In the genomic region with DNA sequence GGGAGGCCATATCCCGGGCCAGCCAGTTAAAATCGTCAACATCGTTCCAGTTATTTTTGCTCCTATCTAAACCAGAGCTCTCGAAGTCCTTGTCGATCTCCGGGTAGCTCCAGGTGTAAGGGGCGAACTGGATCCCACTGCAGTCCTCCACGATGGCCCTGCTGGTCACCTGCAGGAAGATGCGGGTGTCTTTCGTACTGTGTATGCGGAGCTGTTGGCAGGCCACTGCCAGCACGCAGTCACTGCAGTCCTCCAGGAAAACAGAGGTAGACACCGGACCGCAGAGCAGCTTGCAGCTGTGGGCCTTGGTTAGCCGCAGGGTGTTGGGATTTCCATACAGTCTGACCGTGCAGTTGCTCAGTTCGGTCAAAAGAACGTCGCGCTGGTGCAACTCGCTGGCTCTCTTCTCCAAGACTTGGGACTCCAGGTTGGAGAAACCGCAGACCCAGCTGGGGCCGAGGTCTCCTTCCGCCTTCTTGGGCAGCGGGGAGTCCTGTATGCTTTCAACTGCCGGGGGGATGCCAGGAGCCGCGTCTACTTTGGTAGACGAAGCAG, we compare ENCODE assay signal across 8 cellular contexts. TPM values are rescaled to one million over a fixed set of nuclear protein-coding genes. Genes with fewer than 3 reads are reported as not detected.
DNase-seq lines count a peak whose midpoint lies in the region; ATAC-seq and TF ChIP-seq lines count a peak whose summit lies in the region.

No MANE protein-coding gene starts in this region.

- no peaks in the 10 kb centered on the region for H3K36me3 Mint-ChIP-seq in glutamatergic neuron (ENCODE audit: unreplicated experiment)

- peaks cover 8% of the 10 kb centered on the region for H3K9me3 Mint-ChIP-seq in glutamatergic neuron (ENCODE audit: unreplicated experiment)

- intact Hi-C loops in posterior cingulate gyrus (cut with DNase I), result loop anchor here (2.0 to 5.0 kb wide), 2 partner anchors 18 to 132 kb away; partner anchors contain the start of gene RPL7L1

- DNase-seq in DMS153 (lab: John Stamatoyannopoulos, UW) (peak; percentile 3), DMS153 treated with DMSO at 0.1 percent for 48 hours (lab: John Stamatoyannopoulos, UW; ENCODE audit: unreplicated experiment) (no peak), M059J (ENCODE audit: low read depth) (peak; percentile 49), glutamatergic neuron (peak; percentile 40), posterior cingulate gyrus (peak in 8 of 10 donors; percentile 11 to 86 (median 25))
- peak; percentile 8 for DNase-seq in activated effector memory CD4-positive, alpha-beta T cell treated with Interleukin-2 at 50 U/mL for 16 hours

- no peak for ATAC-seq in GM18517 (IDR thresholded peaks at IDR 0.05; ENCODE audit: unreplicated experiment)
- no peak for ATAC-seq in HG02798 (IDR thresholded peaks at IDR 0.05; ENCODE audit: poor library complexity, unreplicated experiment)

- peak overlapping the region; percentile 100 for H3K4me3 Mint-ChIP-seq in glutamatergic neuron (ENCODE audit: unreplicated experiment)

- peak overlapping the region; percentile 100 for H3K27ac Mint-ChIP-seq in glutamatergic neuron (ENCODE audit: unreplicated experiment)

- no peak for TF ChIP-seq CTCF in glutamatergic neuron (IDR thresholded peaks at IDR 0.05; ENCODE audit: partially characterized antibody, unreplicated experiment)

- peaks cover 11% of the 10 kb centered on the region for H3K4me1 Mint-ChIP-seq in glutamatergic neuron (ENCODE audit: low read depth, unreplicated experiment)

- H3K27me3 Mint-ChIP-seq in glutamatergic neuron (ENCODE audit: unreplicated experiment), result peaks cover 10% of the 10 kb centered on the region

RNA-seq across cellular contexts. Expression of gene TBCC, which starts 0.7 kb away (rescaled TPM):
- 46.2 and 62.8 TPM in 2 replicates for total RNA-seq in M059J (2014; rRNA removed; shearing (Covaris generic))
- 35.2 TPM for total RNA-seq in glutamatergic neuron (ENCODE audit: unreplicated experiment)

RNA-seq across cellular contexts. Expression of gene PRPH2, which starts 22.8 kb away (rescaled TPM):
- not detected in 2 replicates for total RNA-seq in M059J (2014; rRNA removed; shearing (Covaris generic))
- total RNA-seq in glutamatergic neuron (ENCODE audit: unreplicated experiment), result not detected

RNA-seq across cellular contexts. Expression of gene BICRAL, which starts 36.7 kb away (rescaled TPM):
- 5.4 and 7.5 TPM in 2 replicates for total RNA-seq in M059J (2014; rRNA removed; shearing (Covaris generic))
- 11.0 TPM for total RNA-seq in glutamatergic neuron (ENCODE audit: unreplicated experiment)
